36 cellular contexts compared by ENCODE assay signal in the genomic region with DNA sequence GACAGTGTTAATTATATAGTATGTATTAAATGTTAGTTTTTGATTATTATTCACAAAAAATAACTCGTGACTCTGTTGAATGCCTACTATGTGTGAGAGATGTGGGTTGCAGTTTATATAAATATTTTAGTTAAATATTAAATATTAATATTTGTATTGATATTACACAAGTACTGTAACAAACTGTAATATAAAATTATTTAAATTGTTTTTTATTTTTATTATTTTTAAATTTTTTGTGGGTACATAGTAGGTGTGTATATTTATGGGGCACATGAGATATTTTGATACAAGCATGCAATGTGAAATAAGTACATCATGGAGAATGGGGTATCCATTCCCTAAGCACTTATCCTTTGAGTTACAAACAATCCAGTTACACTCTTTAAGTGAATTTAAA.
"Had no signal": no experiment of that assay in that cellular context is flagged by ENCODE, and none has a peak within 500 bp of the region (broad histone marks: within the 10 kb centered on the region; RNA-seq: fewer than 3 reads in every experiment).

No MANE protein-coding gene starts in this region.

- FAIRE-seq: bronchial epithelial cell, TTC549 had no signal

- DNase-seq: activated B cell treated with CpG ODN at 0.5 μM for 24 hours; activated CD4-positive, alpha-beta memory T cell treated with anti-CD3 and anti-CD28 coated beads for 36 hours; activated CD4-positive, alpha-beta T cell treated with anti-CD3 and anti-CD28 coated beads for 4 hours; activated CD4-positive, alpha-beta T cell treated with anti-CD3 and anti-CD28 coated beads, Interleukin-2, amount 10 ng/mL, durations not matched to agents 24 days and 14 days; activated CD4-positive, alpha-beta T cell treated with anti-CD3 and anti-CD28 coated beads, Interleukin-2, amount 50 U/mL, for 1 hour; activated CD4-positive, alpha-beta T cell treated with anti-CD3 and anti-CD28 coated beads, Interleukin-2, amount 50 U/mL, for 4 hours; activated CD4-positive, CD25-positive, alpha-beta regulatory T cell treated with anti-CD3 and anti-CD28 coated beads, Interleukin-2, amount 50 U/mL, for 72 hours; activated CD8-positive, alpha-beta memory T cell treated with anti-CD3 and anti-CD28 coated beads for 24 hours; activated CD8-positive, alpha-beta memory T cell treated with anti-CD3 and anti-CD28 coated beads, Interleukin-2, amount 10 ng/mL, durations not matched to agents 7 days and 5 days; activated CD8-positive, alpha-beta memory T cell treated with anti-CD3 and anti-CD28 coated beads, Interleukin-2, amount 50 U/mL, for 48 hours; activated CD8-positive, alpha-beta T cell treated with anti-CD3 and anti-CD28 coated beads for 36 hours; activated effector memory CD4-positive, alpha-beta T cell treated with Interleukin-2 at 50 U/mL for 16 hours; activated gamma-delta T cell; activated naive CD4-positive, alpha-beta T cell treated with anti-CD3 and anti-CD28 coated beads, Interleukin-2, amount 10 ng/mL, durations not matched to agents 7 days and 5 days; activated naive CD4-positive, alpha-beta T cell treated with Interleukin-2 at 50 U/mL for 16 hours; activated naive CD8-positive, alpha-beta T cell treated with anti-CD3 and anti-CD28 coated beads, Interleukin-2, amount 10 ng/mL, durations not matched to agents 7 days and 5 days; activated naive CD8-positive, alpha-beta T cell treated with anti-CD3 and anti-CD28 coated beads, Interleukin-2, amount 50 U/mL, for 24 hours; activated T-cell treated with anti-CD3 and anti-CD28 coated beads, Interleukin-2, amount 50 U/mL, for 24 hours; activated T-cell treated with anti-CD3 and anti-CD28 coated beads, Interleukin-2, amount 50 U/mL, for 48 hours; amygdala; anterior cingulate cortex; caudate nucleus; cerebellar nuclear complex; T-cell; T-helper 17 cell; T1000; WERI-Rb-1 had no signal

- H3K27me3 Mint-ChIP-seq: activated B cell treated with CpG ODN at 0.5 μM for 24 hours; activated CD4-positive, alpha-beta memory T cell treated with anti-CD3 and anti-CD28 coated beads for 36 hours; activated CD4-positive, alpha-beta T cell treated with anti-CD3 and anti-CD28 coated beads, Interleukin-2, amount 10 ng/mL, durations not matched to agents 24 days and 14 days; activated CD8-positive, alpha-beta memory T cell treated with anti-CD3 and anti-CD28 coated beads, Interleukin-2, amount 10 ng/mL, durations not matched to agents 7 days and 5 days; activated CD8-positive, alpha-beta T cell treated with anti-CD3 and anti-CD28 coated beads for 36 hours; activated naive CD4-positive, alpha-beta T cell treated with anti-CD3 and anti-CD28 coated beads, Interleukin-2, amount 10 ng/mL, durations not matched to agents 7 days and 5 days; activated naive CD4-positive, alpha-beta T cell treated with anti-CD3 and anti-CD28 coated beads, Interleukin-2, amount 50 U/mL, for 24 hours; activated naive CD8-positive, alpha-beta T cell; activated naive CD8-positive, alpha-beta T cell treated with anti-CD3 and anti-CD28 coated beads, Interleukin-2, amount 10 ng/mL, durations not matched to agents 7 days and 5 days; activated naive CD8-positive, alpha-beta T cell treated with anti-CD3 and anti-CD28 coated beads, Interleukin-2, amount 50 U/mL, for 24 hours; activated T-cell treated with anti-CD3 and anti-CD28 coated beads, Interleukin-2, amount 50 U/mL, for 24 hours; brain; central memory CD8-positive, alpha-beta T cell; T-cell; T-helper 17 cell had no signal

- H3K4me1 Mint-ChIP-seq: activated B cell treated with CpG ODN at 0.5 μM for 24 hours; activated CD4-positive, alpha-beta T cell treated with anti-CD3 and anti-CD28 coated beads, Interleukin-2, amount 10 ng/mL, durations not matched to agents 24 days and 14 days; activated CD8-positive, alpha-beta memory T cell treated with anti-CD3 and anti-CD28 coated beads, Interleukin-2, amount 10 ng/mL, durations not matched to agents 7 days and 5 days; activated naive CD4-positive, alpha-beta T cell treated with anti-CD3 and anti-CD28 coated beads, Interleukin-2, amount 10 ng/mL, durations not matched to agents 7 days and 5 days; activated naive CD4-positive, alpha-beta T cell treated with anti-CD3 and anti-CD28 coated beads, Interleukin-2, amount 50 U/mL, for 24 hours; activated naive CD8-positive, alpha-beta T cell treated with anti-CD3 and anti-CD28 coated beads, Interleukin-2, amount 10 ng/mL, durations not matched to agents 7 days and 5 days; activated naive CD8-positive, alpha-beta T cell treated with anti-CD3 and anti-CD28 coated beads, Interleukin-2, amount 50 U/mL, for 24 hours; brain; central memory CD8-positive, alpha-beta T cell; T-cell; T-helper 17 cell had no signal

- H3K36me3 Mint-ChIP-seq: activated CD4-positive, alpha-beta memory T cell treated with anti-CD3 and anti-CD28 coated beads for 36 hours; activated CD8-positive, alpha-beta memory T cell treated with anti-CD3 and anti-CD28 coated beads, Interleukin-2, amount 10 ng/mL, durations not matched to agents 7 days and 5 days; activated naive CD4-positive, alpha-beta T cell treated with anti-CD3 and anti-CD28 coated beads, Interleukin-2, amount 10 ng/mL, durations not matched to agents 7 days and 5 days; activated naive CD4-positive, alpha-beta T cell treated with anti-CD3 and anti-CD28 coated beads, Interleukin-2, amount 50 U/mL, for 24 hours; activated naive CD8-positive, alpha-beta T cell; activated naive CD8-positive, alpha-beta T cell treated with anti-CD3 and anti-CD28 coated beads, Interleukin-2, amount 10 ng/mL, durations not matched to agents 7 days and 5 days; brain; T-cell had no signal

- H3K4me3 ChIP-seq: ascending aorta, cardiac muscle cell had no signal

- H3K36me3 ChIP-seq: ascending aorta, cardiac muscle cell, WERI-Rb-1 had no signal

- H3K4me1 ChIP-seq: ascending aorta had no signal

- H3K9me3 ChIP-seq: ascending aorta had no signal

- H3K27ac Mint-ChIP-seq: activated B cell treated with CpG ODN at 0.5 μM for 24 hours; activated CD4-positive, alpha-beta memory T cell treated with anti-CD3 and anti-CD28 coated beads for 36 hours; activated CD4-positive, alpha-beta T cell treated with anti-CD3 and anti-CD28 coated beads, Interleukin-2, amount 10 ng/mL, durations not matched to agents 24 days and 14 days; activated CD8-positive, alpha-beta memory T cell treated with anti-CD3 and anti-CD28 coated beads, Interleukin-2, amount 10 ng/mL, durations not matched to agents 7 days and 5 days; activated CD8-positive, alpha-beta T cell treated with anti-CD3 and anti-CD28 coated beads for 36 hours; activated naive CD4-positive, alpha-beta T cell treated with anti-CD3 and anti-CD28 coated beads, Interleukin-2, amount 10 ng/mL, durations not matched to agents 7 days and 5 days; activated naive CD4-positive, alpha-beta T cell treated with anti-CD3 and anti-CD28 coated beads, Interleukin-2, amount 50 U/mL, for 24 hours; activated naive CD8-positive, alpha-beta T cell; activated naive CD8-positive, alpha-beta T cell treated with anti-CD3 and anti-CD28 coated beads, Interleukin-2, amount 10 ng/mL, durations not matched to agents 7 days and 5 days; activated naive CD8-positive, alpha-beta T cell treated with anti-CD3 and anti-CD28 coated beads, Interleukin-2, amount 50 U/mL, for 24 hours; activated T-cell treated with anti-CD3 and anti-CD28 coated beads, Interleukin-2, amount 50 U/mL, for 24 hours; activated T-helper 2 cell treated with anti-CD3 and anti-CD28 coated beads, Interferon-gamma antibody, Interleukin-2, Interleukin-4, amounts not matched to agents 10 μg/mL and 5 μg/mL and 100 μg/mL, durations not matched to agents 14 hours and 24 hours and 36 hours; T-cell; T-helper 17 cell had no signal

- ATAC-seq: activated CD8-positive, alpha-beta memory T cell treated with anti-CD3 and anti-CD28 coated beads, Interleukin-2, amount 10 ng/mL, durations not matched to agents 7 days and 5 days; activated CD8-positive, alpha-beta T cell treated with anti-CD3 and anti-CD28 coated beads for 36 hours; activated naive CD8-positive, alpha-beta T cell treated with anti-CD3 and anti-CD28 coated beads, Interleukin-2, amount 50 U/mL, for 24 hours; T-cell; T-helper 17 cell had no signal

- H3K27ac ChIP-seq: ascending aorta, cardiac muscle cell, WERI-Rb-1 had no signal

- H3K4me3 Mint-ChIP-seq: activated B cell treated with CpG ODN at 0.5 μM for 24 hours; activated CD4-positive, alpha-beta memory T cell treated with anti-CD3 and anti-CD28 coated beads for 36 hours; activated CD4-positive, alpha-beta T cell treated with anti-CD3 and anti-CD28 coated beads, Interleukin-2, amount 10 ng/mL, durations not matched to agents 24 days and 14 days; activated CD8-positive, alpha-beta memory T cell treated with anti-CD3 and anti-CD28 coated beads, Interleukin-2, amount 10 ng/mL, durations not matched to agents 7 days and 5 days; activated CD8-positive, alpha-beta T cell treated with anti-CD3 and anti-CD28 coated beads for 36 hours; activated naive CD4-positive, alpha-beta T cell treated with anti-CD3 and anti-CD28 coated beads, Interleukin-2, amount 10 ng/mL, durations not matched to agents 7 days and 5 days; activated naive CD4-positive, alpha-beta T cell treated with anti-CD3 and anti-CD28 coated beads, Interleukin-2, amount 50 U/mL, for 24 hours; activated naive CD8-positive, alpha-beta T cell; activated naive CD8-positive, alpha-beta T cell treated with anti-CD3 and anti-CD28 coated beads, Interleukin-2, amount 10 ng/mL, durations not matched to agents 7 days and 5 days; activated naive CD8-positive, alpha-beta T cell treated with anti-CD3 and anti-CD28 coated beads, Interleukin-2, amount 50 U/mL, for 24 hours; activated T-cell treated with anti-CD3 and anti-CD28 coated beads, Interleukin-2, amount 50 U/mL, for 24 hours; brain; central memory CD8-positive, alpha-beta T cell; T-cell; T-helper 17 cell had no signal
